8 cellular contexts compared by ENCODE assay signal in genomic region chr11:65961267-65962135, GRCh38. TPM values are rescaled to one million over a fixed set of nuclear protein-coding genes. Genes with fewer than 3 reads are reported as not detected.
DNase-seq lines count a peak whose midpoint lies in the region; ATAC-seq and TF ChIP-seq lines count a peak whose summit lies in the region.

TSS of gene SART1 (plus strand) at chr11:65961734. CDS start at chr11:65961781, 47 bp downstream.

- H3K27ac ChIP-seq in angular gyrus (ENCODE audit: low read depth, low read length): peak within 1 kb of the TSS; percentile 94
- H3K27ac ChIP-seq in left ventricle myocardium inferior (replicated peaks): peak within 1 kb of the TSS; percentile 88
- H3K27ac ChIP-seq in upper lobe of right lung: peak within 1 kb of the TSS; percentile 96

- H3K4me1 ChIP-seq in left ventricle myocardium inferior (peaks cover 38% of the 10 kb centered on the region), upper lobe of right lung (peaks cover 17% of the 10 kb centered on the region)

- TF ChIP-seq CTCF in left ventricle myocardium inferior (IDR thresholded peaks at IDR 0.05; ENCODE audit: borderline replicate concordance) (no peak), progenitor cell of endocrine pancreas (IDR thresholded peaks at IDR 0.05; ENCODE audit: unreplicated experiment) (no peak), upper lobe of right lung (IDR thresholded peaks at IDR 0.05) (no peak)

- H3K27me3 ChIP-seq in left ventricle myocardium inferior (ENCODE audit: low read depth) (peaks cover 2% of the 10 kb centered on the region), upper lobe of right lung (no peaks in the 10 kb centered on the region)

- peaks cover 10% of the 10 kb centered on the region for H3K36me3 Mint-ChIP-seq in progenitor cell of endocrine pancreas (ENCODE audit: insufficient read depth)

- H3K9me3 Mint-ChIP-seq in progenitor cell of endocrine pancreas (ENCODE audit: low read depth): no peaks in the 10 kb centered on the region

- ATAC-seq in GM18498 (IDR thresholded peaks at IDR 0.05; ENCODE audit: unreplicated experiment) (peak; percentile 88), HG02938 (IDR thresholded peaks at IDR 0.05; ENCODE audit: unreplicated experiment) (peak; percentile 81), upper lobe of right lung (peak; percentile 98)

- H3K27ac Mint-ChIP-seq in progenitor cell of endocrine pancreas: peak within 1 kb of the TSS; percentile 96

- H3K4me3 ChIP-seq in left ventricle myocardium inferior (peak within 1 kb of the TSS; percentile 84), upper lobe of right lung (peak within 1 kb of the TSS; percentile 99)

- DNase-seq in NCI-H1930 (lab: John Stamatoyannopoulos, UW) (peak; percentile 96 to 97), left ventricle myocardium inferior (peak; percentile 98), progenitor cell of endocrine pancreas (ENCODE audit: low spot score, unreplicated experiment) (peak; percentile 91), upper lobe of right lung (peak; percentile 98)

- intact Hi-C loops in T-helper 2 cell treated with Interferon-gamma antibody and Interleukin-4, amounts not matched to agents 100 ng/mL and 5 ng/mL, for 36 hours (cut with micrococcal nuclease): loop anchor here (1.0 kb wide), 5 partner anchors 33 to 101 kb away; partner anchors contain the start of genes BANF1, C11orf68, CCDC85B and DRAP1
- intact Hi-C loops in left ventricle myocardium inferior (cut with micrococcal nuclease) (no loop called here), upper lobe of right lung (cut with DNase I) (no loop called here)

- H3K9me3 ChIP-seq in left ventricle myocardium inferior (replicated peaks) (no peaks in the 10 kb centered on the region), upper lobe of right lung (no peaks in the 10 kb centered on the region)

- H3K4me3 Mint-ChIP-seq in progenitor cell of endocrine pancreas (ENCODE audit: low read depth): peak within 1 kb of the TSS; percentile 91

- no peaks in the 10 kb centered on the region for H3K27me3 Mint-ChIP-seq in progenitor cell of endocrine pancreas

- peaks cover 15% of the 10 kb centered on the region for H3K4me1 Mint-ChIP-seq in progenitor cell of endocrine pancreas (ENCODE audit: low read depth)

- peaks cover 29% of the 10 kb centered on the region for H3K36me3 ChIP-seq in left ventricle myocardium inferior
- peaks cover 21% of the 10 kb centered on the region for H3K36me3 ChIP-seq in upper lobe of right lung

RNA-seq across cellular contexts. Expression of gene SART1, which starts in this region (rescaled TPM):
- 88.8 and 96.5 TPM in 2 replicates for total RNA-seq in T-helper 2 cell treated with Interferon-gamma antibody and Interleukin-4, amounts not matched to agents 100 ng/mL and 5 ng/mL, for 36 hours
- total RNA-seq in left ventricle myocardium inferior (30.7 TPM), progenitor cell of endocrine pancreas (51.2 and 53.1 TPM in 2 replicates), upper lobe of right lung (53.3 TPM)

Comparison
In these comparisons a context has a peak if more than half of its experiments do, and no peak if none do; other contexts are left out.
1. Peak in every context shown above with its lines: DNase-seq, ATAC-seq, H3K4me3 ChIP-seq and H3K27ac ChIP-seq.